10 cellular contexts compared by ENCODE assay signal in the genomic region with DNA sequence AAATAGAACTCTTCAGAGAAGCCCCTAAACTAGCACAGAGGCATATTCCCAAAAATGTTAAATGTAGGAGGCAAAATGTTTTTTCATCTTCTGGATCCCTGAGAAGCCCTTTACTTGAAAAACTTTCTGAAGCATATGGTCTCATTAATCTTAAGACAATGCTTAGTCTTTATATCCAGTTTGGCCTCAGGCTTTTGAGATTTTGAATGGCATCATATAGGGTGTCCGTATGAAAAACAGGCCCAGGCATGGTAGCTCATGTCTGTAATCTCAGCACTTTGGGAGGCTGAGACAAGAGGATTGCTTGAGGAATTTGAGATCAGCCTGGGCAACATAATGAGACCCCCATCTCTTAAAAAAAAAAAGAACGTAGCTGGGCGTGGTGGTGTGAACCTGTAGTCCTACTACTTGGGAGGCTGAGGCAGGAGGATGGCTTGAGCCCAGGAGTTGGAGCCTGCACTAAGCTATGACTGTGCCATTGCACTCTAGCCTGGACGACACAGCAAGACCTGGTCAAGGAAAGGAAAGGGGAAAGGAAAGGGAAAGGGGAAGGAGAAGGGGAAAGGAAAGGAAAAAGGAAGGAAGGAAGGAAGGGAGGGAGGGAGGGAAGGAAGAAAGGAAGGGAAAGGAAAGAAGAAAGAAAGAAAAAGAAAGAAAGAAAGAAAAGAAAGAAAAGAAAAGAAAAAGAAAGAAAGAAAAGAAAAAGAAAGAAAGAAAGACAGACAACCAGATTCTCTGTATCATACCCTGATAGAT.
A peak's percentile ranks its signal among the peaks of the same experiment; 100 is the strongest.
DNase-seq lines count a peak whose midpoint lies in the region; ATAC-seq, FAIRE-seq and TF ChIP-seq lines count a peak whose summit lies in the region.
"Had no signal": no experiment of that assay in that cellular context is flagged by ENCODE, and none has a peak within 500 bp of the region (broad histone marks: within the 10 kb centered on the region; RNA-seq: fewer than 3 reads in every experiment).

No MANE protein-coding gene starts in this region.

- no peak for FAIRE-seq in pancreas (lab: Jason Lieb, UNC)

- H3K4me1 ChIP-seq in SJSA1 (replicated peaks) = peaks cover 60% of the 10 kb centered on the region
- peaks cover 7 to 19% (median 17%) of the 10 kb centered on the region in 3 donors for H3K4me1 ChIP-seq in pancreas
- H3K4me1 ChIP-seq in ovary (ENCODE audit: insufficient read depth) = peaks cover 1% of the 10 kb centered on the region

- no peak for DNase-seq in CD4-positive, alpha-beta T cell
- DNase-seq in SJSA1 (ENCODE audit: low read depth in 1 of 2, low spot score in 2 of 2) (no peak), pancreas (no peak), NCI-H345 (lab: John Stamatoyannopoulos, UW) (no peak), mesothelial cell of epicardium (ENCODE audit: low spot score in 2 of 2, unreplicated experiment in 2 of 2) (no peak), NCI-H446 (lab: John Stamatoyannopoulos, UW) (no peak), ovary (no peak)
- no peak for DNase-seq in effector memory CD8-positive, alpha-beta T cell
- DNase-seq: KG1 had no signal

- H3K36me3 ChIP-seq in SJSA1 (peaks cover 30% of the 10 kb centered on the region), pancreas (no peaks in the 10 kb centered on the region), ovary (no peaks in the 10 kb centered on the region)

- intact Hi-C loops in CD4-positive, alpha-beta T cell (cut with DNase I, micrococcal nuclease) = loop anchor here in 1 of 2 experiments (10.0 kb wide), 1 partner anchor 108 kb away; no protein-coding TSS in a partner anchor
- intact Hi-C loops in pancreas (cut with DNase I) (no loop called here), ovary (cut with DNase I) (no loop called here)

- H3K27ac ChIP-seq in CD4-positive, alpha-beta T cell (ENCODE audit: low read depth, low read length) = no peak overlapping the region
- H3K27ac ChIP-seq in SJSA1 (peak overlapping the region; percentile 88), pancreas (peak overlapping the region; percentile 63 to 89 (median 85)), ovary (no peak overlapping the region)

- no peak for ATAC-seq in CD4-positive, alpha-beta T cell (ENCODE audit: poor library complexity)
- no peak for ATAC-seq in effector memory CD8-positive, alpha-beta T cell (replicated peaks)
- no peak for ATAC-seq in pancreas

- H3K4me3 ChIP-seq in SJSA1 (peak overlapping the region; percentile 31), pancreas (no peak overlapping the region), ovary (no peak overlapping the region)

- H3K27me3 Mint-ChIP-seq in CD4-positive, alpha-beta T cell = no peaks in the 10 kb centered on the region
- H3K27me3 Mint-ChIP-seq in effector memory CD8-positive, alpha-beta T cell = no peaks in the 10 kb centered on the region
- H3K27me3 Mint-ChIP-seq in mesothelial cell of epicardium (ENCODE audit: low read depth) = no peaks in the 10 kb centered on the region

- peak overlapping the region; percentile 68 for H3K4me3 Mint-ChIP-seq in CD4-positive, alpha-beta T cell
- H3K4me3 Mint-ChIP-seq in effector memory CD8-positive, alpha-beta T cell = peak overlapping the region in 1 of 2 donors; percentile 78
- no peak overlapping the region for H3K4me3 Mint-ChIP-seq in mesothelial cell of epicardium

- H3K4me1 Mint-ChIP-seq in CD4-positive, alpha-beta T cell (ENCODE audit: low read depth) = peaks cover 25% of the 10 kb centered on the region
- H3K4me1 Mint-ChIP-seq in effector memory CD8-positive, alpha-beta T cell (ENCODE audit: low read depth in 2 of 2) = peaks cover 18 to 34% of the 10 kb centered on the region in 2 donors
- peaks cover 17% of the 10 kb centered on the region for H3K4me1 Mint-ChIP-seq in mesothelial cell of epicardium

- H3K9me3 Mint-ChIP-seq in CD4-positive, alpha-beta T cell = no peaks in the 10 kb centered on the region
- H3K9me3 Mint-ChIP-seq in effector memory CD8-positive, alpha-beta T cell = no peaks in the 10 kb centered on the region
- H3K9me3 Mint-ChIP-seq in mesothelial cell of epicardium = no peaks in the 10 kb centered on the region
- H3K9me3 Mint-ChIP-seq: activated T-cell treated with anti-CD3 and anti-CD28 coated beads, Interleukin-2, amount 50 U/mL, for 4 hours had no signal

- no peaks in the 10 kb centered on the region for H3K9me3 ChIP-seq in CD4-positive, alpha-beta T cell (ENCODE audit: control insufficient read depth, low read length)
- H3K9me3 ChIP-seq in SJSA1 (replicated peaks) = no peaks in the 10 kb centered on the region
- H3K9me3 ChIP-seq in pancreas = no peaks in the 10 kb centered on the region
- H3K9me3 ChIP-seq in ovary = no peaks in the 10 kb centered on the region

- no peak for TF ChIP-seq CTCF in CD4-positive, alpha-beta T cell (IDR thresholded peaks at IDR 0.05)
- no peak for TF ChIP-seq CTCF in pancreas (IDR thresholded peaks at IDR 0.05)
- no peak for TF ChIP-seq CTCF in mesothelial cell of epicardium (IDR thresholded peaks at IDR 0.05; ENCODE audit: unreplicated experiment)
- no peak for TF ChIP-seq CTCF in ovary (IDR thresholded peaks at IDR 0.05)

- H3K27ac Mint-ChIP-seq in CD4-positive, alpha-beta T cell = peak overlapping the region; percentile 77
- H3K27ac Mint-ChIP-seq in effector memory CD8-positive, alpha-beta T cell = peak overlapping the region; percentile 91 to 94
- H3K27ac Mint-ChIP-seq in mesothelial cell of epicardium = no peak overlapping the region

- no peak for TF ChIP-seq EP300 in ovary (IDR thresholded peaks at IDR 0.05)

- WGBS in pancreas, 2 donors = 95 to 97% methylated on average over 4 of the region's 4 CpGs
- WGBS in ovary, 3 donors = 94 to 96% (median 94%) methylated on average over 4 of the region's 4 CpGs

- CTCF ChIA-PET in CD4-positive, alpha-beta T cell (lab: Charles Lee) = interaction anchor here (1.4 to 2.8 kb wide), 2 partner anchors 116 to 189 kb away, joined by 4 to 9 read pairs; a partner anchor contains a TSS

- H3K27me3 ChIP-seq in CD4-positive, alpha-beta T cell (ENCODE audit: control insufficient read depth, insufficient read depth, low read length) = no peaks in the 10 kb centered on the region
- no peaks in the 10 kb centered on the region for H3K27me3 ChIP-seq in SJSA1 (replicated peaks)
- H3K27me3 ChIP-seq in pancreas = no peaks in the 10 kb centered on the region
- no peaks in the 10 kb centered on the region for H3K27me3 ChIP-seq in ovary

- POLR2A ChIA-PET in CD4-positive, alpha-beta T cell (lab: Charles Lee) = interaction anchor here (0.8 to 1.5 kb wide), 3 partner anchors 97 to 401 kb away, joined by 3 to 5 read pairs (median 3); a partner anchor contains a TSS

- no peak for TF ChIP-seq POLR2A in ovary (IDR thresholded peaks at IDR 0.05)

- H3K36me3 Mint-ChIP-seq in CD4-positive, alpha-beta T cell (ENCODE audit: low read depth) = no peaks in the 10 kb centered on the region
- H3K36me3 Mint-ChIP-seq in effector memory CD8-positive, alpha-beta T cell (ENCODE audit: insufficient read depth) = peaks cover 5% of the 10 kb centered on the region
- H3K36me3 Mint-ChIP-seq in mesothelial cell of epicardium = peaks cover 24% of the 10 kb centered on the region

Comparison
In these comparisons a context has a peak if more than half of its experiments do, and no peak if none do; other contexts are left out.
1. H3K27ac ChIP-seq: peak in SJSA1 (single experiment) and pancreas (4 of 4); none in CD4-positive, alpha-beta T cell (single experiment) and ovary (0 of 2).